ENCODE assay signal across 1 cellular context in genomic region chr17:57502696-57503307, GRCh38.
TF ChIP-seq lines count a peak whose summit lies in the region.

No MANE protein-coding gene starts in this region.

TF ChIP-seq in K562, 482 proteins besides CTCF, POLR2A, EP300 and RAD21 (continued from another document):
- TF ChIP-seq E2F8 (IDR thresholded peaks at IDR 0.05; ENCODE audit: low read depth, partially characterized antibody) (no peak), SP1 (CRISPR knock-in tag; IDR thresholded peaks at IDR 0.05) (no peak), NFE2L1 (tag; IDR thresholded peaks at IDR 0.05; ENCODE audit: borderline replicate concordance, low read depth) (no peak)
